Comparison of ENCODE assay signal across 18 cellular contexts in genomic region chr4:152010680-152011079, GRCh38.
DNase-seq lines count a peak whose midpoint lies in the region; ATAC-seq and TF ChIP-seq lines count a peak whose summit lies in the region.
"Had no signal": no experiment of that assay in that cellular context is flagged by ENCODE, and none has a peak within 500 bp of the region (broad histone marks: within the 10 kb centered on the region; RNA-seq: fewer than 3 reads in every experiment).

No MANE protein-coding gene starts in this region.

- POLR2A ChIA-PET in CD4-positive, alpha-beta memory T cell (lab: Charles Lee; ENCODE audit: partially characterized antibody), result interaction anchor here (0.6 to 3.2 kb wide), 8 partner anchors 8 to 317 kb away, joined by 3 to 12 read pairs (median 4); no protein-coding TSS in a partner anchor
- POLR2A ChIA-PET in HEK293T (lab: Yijun Ruan, JAX), result no interaction called here

- H3K36me3 Mint-ChIP-seq in CD4-positive, alpha-beta memory T cell, result no peaks in the 10 kb centered on the region
- no peaks in the 10 kb centered on the region for H3K36me3 Mint-ChIP-seq in T-helper 17 cell (ENCODE audit: low read depth)

- intact Hi-C loops in CD4-positive, alpha-beta memory T cell (cut with micrococcal nuclease), result loop anchor here (5.0 kb wide), 1 partner anchor 92 kb away; no protein-coding TSS in a partner anchor

- H3K27me3 ChIP-seq in BLaER1 treated with 17β-estradiol and CSF1 and Interleukin-3, amounts not matched to agents 10 nM and 100 nM, result no peaks in the 10 kb centered on the region
- H3K27me3 ChIP-seq in CD4-positive, alpha-beta memory T cell (ENCODE audit: insufficient read depth, low read length), result no peaks in the 10 kb centered on the region
- H3K27me3 ChIP-seq in osteoblast (ENCODE audit: insufficient read depth, low read length), result peaks cover 26% of the 10 kb centered on the region
- H3K27me3 ChIP-seq: ascending aorta, heart right ventricle, pancreas had no signal

- peaks cover 43 to 73% (median 61%) of the 10 kb centered on the region in 4 donors for H3K4me1 Mint-ChIP-seq in CD4-positive, alpha-beta memory T cell
- H3K4me1 Mint-ChIP-seq in T-helper 17 cell, result peaks cover 39% of the 10 kb centered on the region

- no peak overlapping the region for H3K27ac ChIP-seq in BLaER1 treated with 17β-estradiol and CSF1 and Interleukin-3, amounts not matched to agents 10 nM and 100 nM
- peak overlapping the region; percentile 4 for H3K27ac ChIP-seq in CD4-positive, alpha-beta memory T cell (ENCODE audit: low read depth, low read length)
- no peak overlapping the region for H3K27ac ChIP-seq in osteoblast (ENCODE audit: low read depth, low read length)
- H3K27ac ChIP-seq: ascending aorta, heart right ventricle, pancreas, upper lobe of right lung had no signal

- ATAC-seq in T-helper 17 cell, result peak; percentile 87
- ATAC-seq: heart right ventricle, pancreas, upper lobe of right lung had no signal

- TF ChIP-seq CTCF in fibroblast of the aortic adventitia (IDR thresholded peaks at IDR 0.05; ENCODE audit: insufficient read depth, low read length) (no peak), osteoblast (IDR thresholded peaks at IDR 0.05; ENCODE audit: extremely low read depth, low read depth, low read length) (no peak)

- peak overlapping the region; percentile 0 to 91 (median 75) for H3K4me3 Mint-ChIP-seq in CD4-positive, alpha-beta memory T cell
- H3K4me3 Mint-ChIP-seq in T-helper 17 cell, result peak overlapping the region; percentile 67

- H3K9me3 Mint-ChIP-seq in CD4-positive, alpha-beta memory T cell, result peaks cover 0 to 3% (median 0%) of the 10 kb centered on the region in 8 donors

- H3K36me3 ChIP-seq in BLaER1 treated with 17β-estradiol and CSF1 and Interleukin-3, amounts not matched to agents 10 nM and 100 nM, result peaks cover 0 to 9% (median 0%) of the 10 kb centered on the region in 11 experiments; a peak in 2 of 22 replicates
- no peaks in the 10 kb centered on the region for H3K36me3 ChIP-seq in CD4-positive, alpha-beta memory T cell (ENCODE audit: insufficient read depth, low read length)
- no peaks in the 10 kb centered on the region for H3K36me3 ChIP-seq in osteoblast (ENCODE audit: insufficient read depth, low read length)
- H3K36me3 ChIP-seq: ascending aorta, heart right ventricle, pancreas, upper lobe of right lung had no signal

- H3K9me3 ChIP-seq in BLaER1 treated with 17β-estradiol and CSF1 and Interleukin-3, amounts not matched to agents 10 nM and 100 nM (replicated peaks in 1 of 11), result peaks cover 15 to 29% (median 23%) of the 10 kb centered on the region in 11 experiments
- H3K9me3 ChIP-seq in CD4-positive, alpha-beta memory T cell (ENCODE audit: control insufficient read depth in 1 of 2, low read length in 2 of 2), result no peaks in the 10 kb centered on the region
- no peaks in the 10 kb centered on the region for H3K9me3 ChIP-seq in T-helper 17 cell (ENCODE audit: control insufficient read depth, low read length, poor library complexity, severe bottlenecking)
- H3K9me3 ChIP-seq in osteoblast (ENCODE audit: low read depth, low read length), result no peaks in the 10 kb centered on the region
- H3K9me3 ChIP-seq: ascending aorta, pancreas, upper lobe of right lung had no signal

- H3K4me2 ChIP-seq in BLaER1 treated with 17β-estradiol and CSF1 and Interleukin-3, amounts not matched to agents 10 nM and 100 nM, result peak overlapping the region in 9 of 11 experiments; percentile 10 to 70 (median 51); a peak in 16 of 22 replicates
- no peak overlapping the region for H3K4me2 ChIP-seq in osteoblast (ENCODE audit: insufficient read depth, low read length)

- no peaks in the 10 kb centered on the region for H3K27me3 Mint-ChIP-seq in CD4-positive, alpha-beta memory T cell
- H3K27me3 Mint-ChIP-seq in T-helper 17 cell, result peaks cover under 1% of the 10 kb centered on the region

- DNase-seq in CD4-positive, alpha-beta memory T cell, result peak in 4 of 5 donors; percentile 61 to 76 (median 70)
- DNase-seq in T-helper 17 cell (no peak), fibroblast of the aortic adventitia (ENCODE audit: low read depth) (peak; percentile 33), osteoblast (ENCODE audit: insufficient read length, low spot score, missing footprints) (no peak), NCI-H1048 (lab: John Stamatoyannopoulos, UW) (no peak), HEK293T (ENCODE audit: extremely low spot score) (no peak), NCI-H1092 (lab: John Stamatoyannopoulos, UW) (no peak)
- DNase-seq: activated CD8-positive, alpha-beta memory T cell treated with anti-CD3 and anti-CD28 coated beads for 24 hours; heart right ventricle; NCI-H1417 treated with DMSO at 0.1 percent for 48 hours; NCI-H2171; NCI-H774; pancreas; SHP77 treated with DMSO at 0.1 percent for 48 hours; stimulated activated CD4-positive, alpha-beta T cell treated with anti-CD3 and anti-CD28 coated beads, Interleukin-1b, Interleukin-23, amount 100 ng/mL, for 48 hours; upper lobe of right lung had no signal

- H3K4me1 ChIP-seq in BLaER1 treated with 17β-estradiol and CSF1 and Interleukin-3, amounts not matched to agents 10 nM and 100 nM, result peaks cover 12 to 51% (median 39%) of the 10 kb centered on the region in 10 experiments
- H3K4me1 ChIP-seq in CD4-positive, alpha-beta memory T cell (ENCODE audit: insufficient read depth, low read length), result peaks cover 54% of the 10 kb centered on the region
- H3K4me1 ChIP-seq in osteoblast (ENCODE audit: insufficient read depth, low read length), result no peaks in the 10 kb centered on the region
- H3K4me1 ChIP-seq: ascending aorta, pancreas, upper lobe of right lung had no signal

- H4K20me1 ChIP-seq in BLaER1 treated with 17β-estradiol and CSF1 and Interleukin-3, amounts not matched to agents 10 nM and 100 nM, result no peaks in the 10 kb centered on the region
- H4K20me1 ChIP-seq in osteoblast (ENCODE audit: insufficient read depth, low read length), result no peaks in the 10 kb centered on the region

- H3K9ac ChIP-seq in BLaER1 treated with 17β-estradiol and CSF1 and Interleukin-3, amounts not matched to agents 10 nM and 100 nM, result no peak overlapping the region

- no peaks in the 10 kb centered on the region for H3K79me2 ChIP-seq in osteoblast (ENCODE audit: insufficient read depth, low read length)

- CTCF ChIA-PET in CD4-positive, alpha-beta memory T cell (lab: Charles Lee; ENCODE audit: partially characterized antibody), result no interaction called here
- CTCF ChIA-PET in HEK293T (lab: Yijun Ruan, JAX), result no interaction called here

- no peak overlapping the region for H3K4me3 ChIP-seq in BLaER1 treated with 17β-estradiol and CSF1 and Interleukin-3, amounts not matched to agents 10 nM and 100 nM
- H3K4me3 ChIP-seq in CD4-positive, alpha-beta memory T cell (ENCODE audit: low read length in 2 of 2), result peak overlapping the region in 1 of 2 donors; percentile 11
- H3K4me3 ChIP-seq in fibroblast of the aortic adventitia (ENCODE audit: low read depth, low read length) (no peak overlapping the region), osteoblast (ENCODE audit: insufficient read depth, low read length) (no peak overlapping the region)
- H3K4me3 ChIP-seq: ascending aorta, heart right ventricle, pancreas, upper lobe of right lung had no signal

- H2AFZ ChIP-seq in osteoblast (ENCODE audit: low read length), result no peak overlapping the region

- peak overlapping the region; percentile 63 to 98 (median 93) for H3K27ac Mint-ChIP-seq in CD4-positive, alpha-beta memory T cell
- H3K27ac Mint-ChIP-seq in T-helper 17 cell, result peak overlapping the region; percentile 70

TF ChIP-seq in HEK293T, 16 proteins besides CTCF, POLR2A, EP300 and RAD21:
- TF ChIP-seq FOXK2 (IDR thresholded peaks at IDR 0.05) (no peak), ARNT (IDR thresholded peaks at IDR 0.05) (no peak), CTBP1 (IDR thresholded peaks at IDR 0.05; ENCODE audit: borderline replicate concordance) (no peak)

Comparison
In these comparisons a context has a peak if more than half of its experiments do, and no peak if none do; other contexts are left out.
1. DNase-seq: peak in CD4-positive, alpha-beta memory T cell (4 of 5) and fibroblast of the aortic adventitia (single experiment); none in T-helper 17 cell (0 of 3), osteoblast (single experiment), NCI-H1048 (single experiment), HEK293T (single experiment) and NCI-H1092 (single experiment).